In genomic region chr6:119351005-119351394, GRCh38 we compare ENCODE assay signal across 8 cellular contexts. TPM values are rescaled to one million over a fixed set of nuclear protein-coding genes. Genes with fewer than 3 reads are reported as not detected.
A peak's percentile ranks its signal among the peaks of the same experiment; 100 is the strongest.
DNase-seq lines count a peak whose midpoint lies in the region; ATAC-seq lines count a peak whose summit lies in the region.

No MANE protein-coding gene starts in this region.

- H3K27me3 Mint-ChIP-seq in activated naive CD4-positive, alpha-beta T cell treated with anti-CD3 and anti-CD28 coated beads, Interleukin-2, amount 10 ng/mL, durations not matched to agents 7 days and 5 days = no peaks in the 10 kb centered on the region
- no peaks in the 10 kb centered on the region for H3K27me3 Mint-ChIP-seq in naive thymus-derived CD8-positive, alpha-beta T cell

- POLR2A ChIA-PET in naive thymus-derived CD8-positive, alpha-beta T cell (lab: Charles Lee) = interaction anchor here (1.0 to 1.8 kb wide), 2 partner anchors 28 to 37 kb away, joined by 3 to 5 read pairs; no protein-coding TSS in a partner anchor

- no peak for ATAC-seq in naive thymus-derived CD8-positive, alpha-beta T cell
- ATAC-seq in HG03432 (IDR thresholded peaks at IDR 0.05; ENCODE audit: unreplicated experiment) (no peak), GM21619 (IDR thresholded peaks at IDR 0.05; ENCODE audit: unreplicated experiment) (no peak)

- H3K9me3 Mint-ChIP-seq in activated naive CD4-positive, alpha-beta T cell treated with anti-CD3 and anti-CD28 coated beads, Interleukin-2, amount 10 ng/mL, durations not matched to agents 7 days and 5 days = no peaks in the 10 kb centered on the region
- no peaks in the 10 kb centered on the region for H3K9me3 Mint-ChIP-seq in naive thymus-derived CD8-positive, alpha-beta T cell

- CTCF ChIA-PET in activated naive CD4-positive, alpha-beta T cell treated with anti-CD3 and anti-CD28 coated beads, Interleukin-2, amount 10 ng/mL, durations not matched to agents 7 days and 5 days (lab: Charles Lee) = interaction anchor here (0.8 to 2.3 kb wide), 21 partner anchors 13 to 627 kb away, joined by 3 to 24 read pairs (median 3); no protein-coding TSS in a partner anchor

- no peaks in the 10 kb centered on the region for H3K36me3 Mint-ChIP-seq in activated naive CD4-positive, alpha-beta T cell treated with anti-CD3 and anti-CD28 coated beads, Interleukin-2, amount 10 ng/mL, durations not matched to agents 7 days and 5 days
- no peaks in the 10 kb centered on the region for H3K36me3 Mint-ChIP-seq in naive thymus-derived CD8-positive, alpha-beta T cell

- DNase-seq in activated naive CD4-positive, alpha-beta T cell treated with anti-CD3 and anti-CD28 coated beads, Interleukin-2, amount 10 ng/mL, durations not matched to agents 7 days and 5 days = no peak
- no peak for DNase-seq in activated naive CD4-positive, alpha-beta T cell (lab: John Stamatoyannopoulos, UW)
- DNase-seq in NCI-H526 treated with DMSO at 0.1 percent for 48 hours (lab: John Stamatoyannopoulos, UW) = peak; percentile 68
- DNase-seq in central memory CD4-positive, alpha-beta T cell = peak; percentile 8
- peak in 2 of 10 donors; percentile 28 to 29 for DNase-seq in naive thymus-derived CD8-positive, alpha-beta T cell
- DNase-seq in activated gamma-delta T cell treated with Interleukin-2 at 50 U/mL for 16 hours = no peak

- H3K4me1 Mint-ChIP-seq in activated naive CD4-positive, alpha-beta T cell treated with anti-CD3 and anti-CD28 coated beads, Interleukin-2, amount 10 ng/mL, durations not matched to agents 7 days and 5 days = peaks cover 30% of the 10 kb centered on the region
- H3K4me1 Mint-ChIP-seq in naive thymus-derived CD8-positive, alpha-beta T cell = peaks cover 14 to 62% (median 35%) of the 10 kb centered on the region in 4 donors

- H3K27ac Mint-ChIP-seq in activated naive CD4-positive, alpha-beta T cell treated with anti-CD3 and anti-CD28 coated beads, Interleukin-2, amount 10 ng/mL, durations not matched to agents 7 days and 5 days = no peak overlapping the region
- H3K27ac Mint-ChIP-seq in naive thymus-derived CD8-positive, alpha-beta T cell = peak overlapping the region in 4 of 10 donors; percentile 81 to 93 (median 90)

- H3K4me3 Mint-ChIP-seq in activated naive CD4-positive, alpha-beta T cell treated with anti-CD3 and anti-CD28 coated beads, Interleukin-2, amount 10 ng/mL, durations not matched to agents 7 days and 5 days = peak overlapping the region; percentile 69
- peak overlapping the region; percentile 39 to 91 (median 87) for H3K4me3 Mint-ChIP-seq in naive thymus-derived CD8-positive, alpha-beta T cell

RNA-seq across cellular contexts. Expression of gene MAN1A1, which starts 1.4 kb away (rescaled TPM):
- total RNA-seq in naive thymus-derived CD8-positive, alpha-beta T cell = 1 to 10 TPM; 8.6 to 9.9 TPM
- 10 to 100 TPM in 1 of 3 donors, 1 to 10 TPM in 2; 6.1 to 17.9 (median 6.1) TPM for polyA plus RNA-seq in naive thymus-derived CD8-positive, alpha-beta T cell

Comparison
In these comparisons a context has a peak if more than half of its experiments do, and no peak if none do; other contexts are left out.
1. DNase-seq: peak in NCI-H526 treated with DMSO at 0.1 percent for 48 hours (single experiment) and central memory CD4-positive, alpha-beta T cell (single experiment); none in activated naive CD4-positive, alpha-beta T cell treated with anti-CD3 and anti-CD28 coated beads, Interleukin-2, amount 10 ng/mL, durations not matched to agents 7 days and 5 days (single experiment), activated naive CD4-positive, alpha-beta T cell (0 of 4) and activated gamma-delta T cell treated with Interleukin-2 at 50 U/mL for 16 hours (single experiment).